ENCODE assay signal across 1 cellular context in genomic region chr11:44531116-44531504, GRCh38.
TF ChIP-seq lines count a peak whose summit lies in the region.

No MANE protein-coding gene starts in this region.

TF ChIP-seq in HEK293, 187 proteins besides CTCF, POLR2A, EP300 and RAD21:
- TF ChIP-seq ZNF398 (tag by site-specific recombination; IDR thresholded peaks at IDR 0.05): no peak
- TF ChIP-seq ZNF623 (tag by site-specific recombination; IDR thresholded peaks at IDR 0.05): no peak
- peak; percentile 89 for TF ChIP-seq ZFHX2 (tag by site-specific recombination; conservative IDR thresholded peaks at IDR 0.05)
- peak; percentile 89 for TF ChIP-seq EGR2 (tag by site-specific recombination; IDR thresholded peaks at IDR 0.05; ENCODE audit: low read depth)
- TF ChIP-seq, protein P1, sequence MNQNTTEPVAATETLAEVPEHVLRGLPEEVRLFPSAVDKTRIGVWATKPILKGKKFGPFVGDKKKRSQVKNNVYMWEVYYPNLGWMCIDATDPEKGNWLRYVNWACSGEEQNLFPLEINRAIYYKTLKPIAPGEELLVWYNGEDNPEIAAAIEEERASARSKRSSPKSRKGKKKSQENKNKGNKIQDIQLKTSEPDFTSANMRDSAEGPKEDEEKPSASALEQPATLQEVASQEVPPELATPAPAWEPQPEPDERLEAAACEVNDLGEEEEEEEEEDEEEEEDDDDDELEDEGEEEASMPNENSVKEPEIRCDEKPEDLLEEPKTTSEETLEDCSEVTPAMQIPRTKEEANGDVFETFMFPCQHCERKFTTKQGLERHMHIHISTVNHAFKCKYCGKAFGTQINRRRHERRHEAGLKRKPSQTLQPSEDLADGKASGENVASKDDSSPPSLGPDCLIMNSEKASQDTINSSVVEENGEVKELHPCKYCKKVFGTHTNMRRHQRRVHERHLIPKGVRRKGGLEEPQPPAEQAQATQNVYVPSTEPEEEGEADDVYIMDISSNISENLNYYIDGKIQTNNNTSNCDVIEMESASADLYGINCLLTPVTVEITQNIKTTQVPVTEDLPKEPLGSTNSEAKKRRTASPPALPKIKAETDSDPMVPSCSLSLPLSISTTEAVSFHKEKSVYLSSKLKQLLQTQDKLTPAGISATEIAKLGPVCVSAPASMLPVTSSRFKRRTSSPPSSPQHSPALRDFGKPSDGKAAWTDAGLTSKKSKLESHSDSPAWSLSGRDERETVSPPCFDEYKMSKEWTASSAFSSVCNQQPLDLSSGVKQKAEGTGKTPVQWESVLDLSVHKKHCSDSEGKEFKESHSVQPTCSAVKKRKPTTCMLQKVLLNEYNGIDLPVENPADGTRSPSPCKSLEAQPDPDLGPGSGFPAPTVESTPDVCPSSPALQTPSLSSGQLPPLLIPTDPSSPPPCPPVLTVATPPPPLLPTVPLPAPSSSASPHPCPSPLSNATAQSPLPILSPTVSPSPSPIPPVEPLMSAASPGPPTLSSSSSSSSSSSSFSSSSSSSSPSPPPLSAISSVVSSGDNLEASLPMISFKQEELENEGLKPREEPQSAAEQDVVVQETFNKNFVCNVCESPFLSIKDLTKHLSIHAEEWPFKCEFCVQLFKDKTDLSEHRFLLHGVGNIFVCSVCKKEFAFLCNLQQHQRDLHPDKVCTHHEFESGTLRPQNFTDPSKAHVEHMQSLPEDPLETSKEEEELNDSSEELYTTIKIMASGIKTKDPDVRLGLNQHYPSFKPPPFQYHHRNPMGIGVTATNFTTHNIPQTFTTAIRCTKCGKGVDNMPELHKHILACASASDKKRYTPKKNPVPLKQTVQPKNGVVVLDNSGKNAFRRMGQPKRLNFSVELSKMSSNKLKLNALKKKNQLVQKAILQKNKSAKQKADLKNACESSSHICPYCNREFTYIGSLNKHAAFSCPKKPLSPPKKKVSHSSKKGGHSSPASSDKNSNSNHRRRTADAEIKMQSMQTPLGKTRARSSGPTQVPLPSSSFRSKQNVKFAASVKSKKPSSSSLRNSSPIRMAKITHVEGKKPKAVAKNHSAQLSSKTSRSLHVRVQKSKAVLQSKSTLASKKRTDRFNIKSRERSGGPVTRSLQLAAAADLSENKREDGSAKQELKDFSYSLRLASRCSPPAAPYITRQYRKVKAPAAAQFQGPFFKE (tag by site-specific recombination; IDR thresholded peaks at IDR 0.05; ENCODE audit: borderline replicate concordance): no peak
